In genomic region chr2:59888015-59888414, GRCh38 we compare ENCODE assay signal across 8 cellular contexts.
DNase-seq lines count a peak whose midpoint lies in the region; ATAC-seq and TF ChIP-seq lines count a peak whose summit lies in the region.

No MANE protein-coding gene starts in this region.

- peak; percentile 96 for ATAC-seq in GM18870 (IDR thresholded peaks at IDR 0.05; ENCODE audit: unreplicated experiment)
- peak; percentile 97 for ATAC-seq in HG02759 (IDR thresholded peaks at IDR 0.05; ENCODE audit: unreplicated experiment)
- ATAC-seq in left colon = peak; percentile 54

- TF ChIP-seq POLR2A in lower leg skin (IDR thresholded peaks at IDR 0.05) = no peak

- TF ChIP-seq CTCF in lower leg skin (IDR thresholded peaks at IDR 0.05) = no peak

- 35 to 43% methylated on average over 3 of the region's 3 CpGs for WGBS in lower leg skin, 2 donors

- DNase-seq in T-helper 1 cell = peak in 3 of 5 donors; percentile 4 to 47 (median 33)
- no peak for DNase-seq in left colon
- no peak for DNase-seq in AG20443 (ENCODE audit: low spot score)
- no peak for DNase-seq in SKM-1 treated with dmso at 0.1 percent for 144 hours (lab: John Stamatoyannopoulos, UW; ENCODE audit: unreplicated experiment)
- no peak for DNase-seq in lower leg skin (ENCODE audit: low spot score in 2 of 2)
- no peak for DNase-seq in SHP77 (lab: John Stamatoyannopoulos, UW)

- intact Hi-C loops in left colon (cut with DNase I, micrococcal nuclease) (no loop called here), lower leg skin (cut with DNase I; ENCODE audit: low total_unique reads) (no loop called here)

- no peak overlapping the region for H3K4me3 ChIP-seq in lower leg skin (ENCODE audit: low read depth, poor library complexity, severe bottlenecking)

Comparison
In these comparisons a context has a peak if more than half of its experiments do, and no peak if none do; other contexts are left out.
1. DNase-seq: peak in T-helper 1 cell (3 of 5); none in left colon (0 of 2), AG20443 (single experiment), SKM-1 treated with dmso at 0.1 percent for 144 hours (single experiment), lower leg skin (0 of 2) and SHP77 (0 of 2).
2. Peak in every context shown above with its lines, with median percentiles within 50 percentile points of each other: ATAC-seq.